8 cellular contexts compared by ENCODE assay signal in genomic region chr5:36878421-36879088, GRCh38. TPM values are rescaled to one million over a fixed set of nuclear protein-coding genes. Genes with fewer than 3 reads are reported as not detected.
A peak's percentile ranks its signal among the peaks of the same experiment; 100 is the strongest.
DNase-seq lines count a peak whose midpoint lies in the region; ATAC-seq lines count a peak whose summit lies in the region.

No MANE protein-coding gene starts in this region.

- no peaks in the 10 kb centered on the region for H3K9me3 ChIP-seq in adipocyte (ENCODE audit: control insufficient read depth, low read length)
- no peaks in the 10 kb centered on the region for H3K9me3 ChIP-seq in iPS-15b (ENCODE audit: control insufficient read depth, insufficient read depth, low read length)
- no peaks in the 10 kb centered on the region for H3K9me3 ChIP-seq in skeletal muscle tissue (ENCODE audit: control insufficient read depth in 3 of 3, low read length in 3 of 3)

- no peaks in the 10 kb centered on the region for H3K36me3 ChIP-seq in adipocyte (ENCODE audit: control insufficient read depth, insufficient read depth, low read length, severe bottlenecking)
- no peaks in the 10 kb centered on the region for H3K36me3 ChIP-seq in iPS-15b (ENCODE audit: control insufficient read depth, insufficient read depth, low read length)
- no peaks in the 10 kb centered on the region for H3K36me3 ChIP-seq in skeletal muscle tissue (ENCODE audit: control insufficient read depth in 3 of 3, insufficient read depth in 3 of 3, low read length in 3 of 3)

- ATAC-seq in HG03095 (IDR thresholded peaks at IDR 0.05; ENCODE audit: unreplicated experiment): no peak

- peak overlapping the region; percentile 100 for H3K4me3 ChIP-seq in adipocyte (ENCODE audit: low read length)
- peak overlapping the region; percentile 98 for H3K4me3 ChIP-seq in iPS-15b (ENCODE audit: low read depth, low read length)
- H3K4me3 ChIP-seq in skeletal muscle tissue (ENCODE audit: low read length in 3 of 3): peak overlapping the region; percentile 84 to 92 (median 87)

- H3K4me1 ChIP-seq in adipocyte (ENCODE audit: control insufficient read depth, insufficient read depth, low read length) (peaks cover 47% of the 10 kb centered on the region), iPS-15b (ENCODE audit: control insufficient read depth, insufficient read depth, low read length) (peaks cover 15% of the 10 kb centered on the region), skeletal muscle tissue (ENCODE audit: control insufficient read depth in 3 of 3, insufficient read depth in 3 of 3, low read length in 3 of 3) (peaks cover 10 to 36% (median 17%) of the 10 kb centered on the region in 3 donors)

- H3K27me3 ChIP-seq in adipocyte (replicated peaks; ENCODE audit: control insufficient read depth, insufficient read depth, low read length) (no peaks in the 10 kb centered on the region), iPS-15b (ENCODE audit: control insufficient read depth, insufficient read depth, low read length) (no peaks in the 10 kb centered on the region), skeletal muscle tissue (ENCODE audit: control insufficient read depth in 3 of 3, insufficient read depth in 3 of 3, low read length in 3 of 3) (no peaks in the 10 kb centered on the region)

- DNase-seq in NCI-H2107 treated with DMSO at 0.1 percent for 48 hours (lab: John Stamatoyannopoulos, UW; ENCODE audit: unreplicated experiment) (peak; percentile 69), NCI-H2107 (lab: John Stamatoyannopoulos, UW) (no peak), NCI-H1105 treated with DMSO at 0.1 percent for 48 hours (lab: John Stamatoyannopoulos, UW) (peak; percentile 17), adipocyte (ENCODE audit: low read depth) (peak; percentile 83), SIG-M5 (lab: John Stamatoyannopoulos, UW) (no peak)

- peak overlapping the region; percentile 98 for H3K27ac ChIP-seq in skeletal muscle tissue (ENCODE audit: low read depth, low read length)

- H3K9ac ChIP-seq in adipocyte (ENCODE audit: low read length) (peak overlapping the region; percentile 94), iPS-15b (ENCODE audit: low read depth, low read length) (peak overlapping the region; percentile 1), skeletal muscle tissue (ENCODE audit: low read depth in 1 of 3, low read length in 3 of 3) (peak overlapping the region; percentile 88 to 95 (median 94))

RNA-seq across cellular contexts. Expression of gene NIPBL, which starts 2.0 kb away (rescaled TPM):
- total RNA-seq in skeletal muscle tissue: 36.5 TPM

Comparison
In these comparisons a context has a peak if more than half of its experiments do, and no peak if none do; other contexts are left out.
1. DNase-seq: peak in NCI-H2107 treated with DMSO at 0.1 percent for 48 hours (single experiment), NCI-H1105 treated with DMSO at 0.1 percent for 48 hours (single experiment) and adipocyte (single experiment); none in NCI-H2107 (single experiment) and SIG-M5 (single experiment).
2. H3K9ac ChIP-seq: peak in every context shown above with its lines; median percentile 94 in adipocyte; 94 in skeletal muscle tissue; 1 in iPS-15b.
3. Peak in every context shown above with its lines, with median percentiles within 50 percentile points of each other: H3K4me3 ChIP-seq.